In the genomic region with DNA sequence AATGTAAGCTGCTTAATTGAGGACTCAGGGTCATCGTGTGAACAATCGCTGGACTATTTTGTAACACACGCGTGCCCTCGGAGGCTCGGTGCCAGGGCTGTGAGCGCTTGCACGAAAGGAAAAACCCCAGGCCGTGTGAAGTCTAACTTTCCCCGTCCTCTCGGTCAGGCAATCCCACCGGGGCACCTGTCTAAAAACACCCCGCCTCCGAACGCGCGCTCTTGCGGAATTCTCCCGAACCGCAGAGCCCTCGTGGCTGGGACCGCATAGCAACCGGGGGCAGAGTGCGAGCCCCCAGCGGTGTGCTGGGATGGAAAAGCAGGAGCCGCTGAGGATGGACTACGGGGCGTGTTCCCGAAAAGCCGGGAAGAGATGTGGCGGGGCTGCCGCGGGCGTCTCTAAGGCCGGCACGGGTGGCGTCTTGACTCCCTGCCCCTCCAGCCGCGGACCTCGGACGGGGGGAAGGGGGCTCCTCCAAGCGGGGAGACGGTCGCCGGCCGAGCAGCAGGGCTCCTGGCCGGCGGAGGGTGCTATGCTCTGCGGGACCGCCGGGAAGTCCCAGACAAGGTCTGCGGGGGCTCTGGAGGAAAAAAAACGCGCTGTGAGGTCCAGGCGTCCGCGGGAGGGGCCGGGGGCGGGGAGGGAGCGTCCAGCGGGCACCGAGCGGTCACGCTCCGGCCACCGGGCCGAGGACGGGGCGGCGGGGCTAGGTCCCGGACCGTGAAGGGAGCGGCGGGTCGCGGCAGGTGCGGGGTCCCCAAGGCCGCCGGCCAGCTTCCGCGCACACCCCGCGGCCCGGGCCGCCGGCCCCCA, we compare ENCODE assay signal across 1 cellular context.
TF ChIP-seq lines count a peak whose summit lies in the region.

No MANE protein-coding gene starts in this region.

TF ChIP-seq in K562, 482 proteins besides CTCF, POLR2A, EP300 and RAD21 (continued from another document and continues in another):
- TF ChIP-seq RBBP5 (IDR thresholded peaks at IDR 0.05; ENCODE audit: borderline replicate concordance, insufficient read depth, low read length, poor library complexity, severe bottlenecking): peak; percentile 53
- TF ChIP-seq, protein P1, sequence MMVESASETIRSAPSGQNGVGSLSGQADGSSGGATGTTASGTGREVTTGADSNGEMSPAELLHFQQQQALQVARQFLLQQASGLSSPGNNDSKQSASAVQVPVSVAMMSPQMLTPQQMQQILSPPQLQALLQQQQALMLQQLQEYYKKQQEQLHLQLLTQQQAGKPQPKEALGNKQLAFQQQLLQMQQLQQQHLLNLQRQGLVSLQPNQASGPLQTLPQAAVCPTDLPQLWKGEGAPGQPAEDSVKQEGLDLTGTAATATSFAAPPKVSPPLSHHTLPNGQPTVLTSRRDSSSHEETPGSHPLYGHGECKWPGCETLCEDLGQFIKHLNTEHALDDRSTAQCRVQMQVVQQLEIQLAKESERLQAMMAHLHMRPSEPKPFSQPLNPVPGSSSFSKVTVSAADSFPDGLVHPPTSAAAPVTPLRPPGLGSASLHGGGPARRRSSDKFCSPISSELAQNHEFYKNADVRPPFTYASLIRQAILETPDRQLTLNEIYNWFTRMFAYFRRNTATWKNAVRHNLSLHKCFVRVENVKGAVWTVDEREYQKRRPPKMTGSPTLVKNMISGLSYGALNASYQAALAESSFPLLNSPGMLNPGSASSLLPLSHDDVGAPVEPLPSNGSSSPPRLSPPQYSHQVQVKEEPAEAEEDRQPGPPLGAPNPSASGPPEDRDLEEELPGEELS (CRISPR knock-in tag; IDR thresholded peaks at IDR 0.05; ENCODE audit: borderline replicate concordance): 0 out of 2 replicates have a peak, but pooled peaks have one; percentile 46
- TF ChIP-seq ATF7 (IDR thresholded peaks at IDR 0.05): no peak
- 0 out of 2 replicates have a peak, but pooled peaks have one; percentile 88 for TF ChIP-seq TGIF2 (CRISPR knock-in tag; IDR thresholded peaks at IDR 0.05)
- peak; percentile 90 for TF ChIP-seq ZNF239 (CRISPR knock-in tag; IDR thresholded peaks at IDR 0.05)
- peak in 1 of 2 experiments; percentile 9; a peak in 2 of 4 replicates for TF ChIP-seq SIN3A (IDR thresholded peaks at IDR 0.05; ENCODE audit: borderline replicate concordance in 2 of 2, control insufficient read depth in 1 of 2, low read depth in 2 of 2, low read length in 2 of 2)
- TF ChIP-seq NCOR1 (IDR thresholded peaks at IDR 0.05): no peak
- TF ChIP-seq, protein P2, sequence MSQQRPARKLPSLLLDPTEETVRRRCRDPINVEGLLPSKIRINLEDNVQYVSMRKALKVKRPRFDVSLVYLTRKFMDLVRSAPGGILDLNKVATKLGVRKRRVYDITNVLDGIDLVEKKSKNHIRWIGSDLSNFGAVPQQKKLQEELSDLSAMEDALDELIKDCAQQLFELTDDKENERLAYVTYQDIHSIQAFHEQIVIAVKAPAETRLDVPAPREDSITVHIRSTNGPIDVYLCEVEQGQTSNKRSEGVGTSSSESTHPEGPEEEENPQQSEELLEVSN (IDR thresholded peaks at IDR 0.05; ENCODE audit: borderline replicate concordance in 1 of 2, extremely low read depth in 1 of 2, insufficient read depth in 1 of 2, insufficient read length in 1 of 2, low read depth in 1 of 2, low read length in 1 of 2, poor library complexity in 1 of 2, severe bottlenecking in 1 of 2): peak in 1 of 2 experiments; percentile 73
- TF ChIP-seq, protein P3, sequence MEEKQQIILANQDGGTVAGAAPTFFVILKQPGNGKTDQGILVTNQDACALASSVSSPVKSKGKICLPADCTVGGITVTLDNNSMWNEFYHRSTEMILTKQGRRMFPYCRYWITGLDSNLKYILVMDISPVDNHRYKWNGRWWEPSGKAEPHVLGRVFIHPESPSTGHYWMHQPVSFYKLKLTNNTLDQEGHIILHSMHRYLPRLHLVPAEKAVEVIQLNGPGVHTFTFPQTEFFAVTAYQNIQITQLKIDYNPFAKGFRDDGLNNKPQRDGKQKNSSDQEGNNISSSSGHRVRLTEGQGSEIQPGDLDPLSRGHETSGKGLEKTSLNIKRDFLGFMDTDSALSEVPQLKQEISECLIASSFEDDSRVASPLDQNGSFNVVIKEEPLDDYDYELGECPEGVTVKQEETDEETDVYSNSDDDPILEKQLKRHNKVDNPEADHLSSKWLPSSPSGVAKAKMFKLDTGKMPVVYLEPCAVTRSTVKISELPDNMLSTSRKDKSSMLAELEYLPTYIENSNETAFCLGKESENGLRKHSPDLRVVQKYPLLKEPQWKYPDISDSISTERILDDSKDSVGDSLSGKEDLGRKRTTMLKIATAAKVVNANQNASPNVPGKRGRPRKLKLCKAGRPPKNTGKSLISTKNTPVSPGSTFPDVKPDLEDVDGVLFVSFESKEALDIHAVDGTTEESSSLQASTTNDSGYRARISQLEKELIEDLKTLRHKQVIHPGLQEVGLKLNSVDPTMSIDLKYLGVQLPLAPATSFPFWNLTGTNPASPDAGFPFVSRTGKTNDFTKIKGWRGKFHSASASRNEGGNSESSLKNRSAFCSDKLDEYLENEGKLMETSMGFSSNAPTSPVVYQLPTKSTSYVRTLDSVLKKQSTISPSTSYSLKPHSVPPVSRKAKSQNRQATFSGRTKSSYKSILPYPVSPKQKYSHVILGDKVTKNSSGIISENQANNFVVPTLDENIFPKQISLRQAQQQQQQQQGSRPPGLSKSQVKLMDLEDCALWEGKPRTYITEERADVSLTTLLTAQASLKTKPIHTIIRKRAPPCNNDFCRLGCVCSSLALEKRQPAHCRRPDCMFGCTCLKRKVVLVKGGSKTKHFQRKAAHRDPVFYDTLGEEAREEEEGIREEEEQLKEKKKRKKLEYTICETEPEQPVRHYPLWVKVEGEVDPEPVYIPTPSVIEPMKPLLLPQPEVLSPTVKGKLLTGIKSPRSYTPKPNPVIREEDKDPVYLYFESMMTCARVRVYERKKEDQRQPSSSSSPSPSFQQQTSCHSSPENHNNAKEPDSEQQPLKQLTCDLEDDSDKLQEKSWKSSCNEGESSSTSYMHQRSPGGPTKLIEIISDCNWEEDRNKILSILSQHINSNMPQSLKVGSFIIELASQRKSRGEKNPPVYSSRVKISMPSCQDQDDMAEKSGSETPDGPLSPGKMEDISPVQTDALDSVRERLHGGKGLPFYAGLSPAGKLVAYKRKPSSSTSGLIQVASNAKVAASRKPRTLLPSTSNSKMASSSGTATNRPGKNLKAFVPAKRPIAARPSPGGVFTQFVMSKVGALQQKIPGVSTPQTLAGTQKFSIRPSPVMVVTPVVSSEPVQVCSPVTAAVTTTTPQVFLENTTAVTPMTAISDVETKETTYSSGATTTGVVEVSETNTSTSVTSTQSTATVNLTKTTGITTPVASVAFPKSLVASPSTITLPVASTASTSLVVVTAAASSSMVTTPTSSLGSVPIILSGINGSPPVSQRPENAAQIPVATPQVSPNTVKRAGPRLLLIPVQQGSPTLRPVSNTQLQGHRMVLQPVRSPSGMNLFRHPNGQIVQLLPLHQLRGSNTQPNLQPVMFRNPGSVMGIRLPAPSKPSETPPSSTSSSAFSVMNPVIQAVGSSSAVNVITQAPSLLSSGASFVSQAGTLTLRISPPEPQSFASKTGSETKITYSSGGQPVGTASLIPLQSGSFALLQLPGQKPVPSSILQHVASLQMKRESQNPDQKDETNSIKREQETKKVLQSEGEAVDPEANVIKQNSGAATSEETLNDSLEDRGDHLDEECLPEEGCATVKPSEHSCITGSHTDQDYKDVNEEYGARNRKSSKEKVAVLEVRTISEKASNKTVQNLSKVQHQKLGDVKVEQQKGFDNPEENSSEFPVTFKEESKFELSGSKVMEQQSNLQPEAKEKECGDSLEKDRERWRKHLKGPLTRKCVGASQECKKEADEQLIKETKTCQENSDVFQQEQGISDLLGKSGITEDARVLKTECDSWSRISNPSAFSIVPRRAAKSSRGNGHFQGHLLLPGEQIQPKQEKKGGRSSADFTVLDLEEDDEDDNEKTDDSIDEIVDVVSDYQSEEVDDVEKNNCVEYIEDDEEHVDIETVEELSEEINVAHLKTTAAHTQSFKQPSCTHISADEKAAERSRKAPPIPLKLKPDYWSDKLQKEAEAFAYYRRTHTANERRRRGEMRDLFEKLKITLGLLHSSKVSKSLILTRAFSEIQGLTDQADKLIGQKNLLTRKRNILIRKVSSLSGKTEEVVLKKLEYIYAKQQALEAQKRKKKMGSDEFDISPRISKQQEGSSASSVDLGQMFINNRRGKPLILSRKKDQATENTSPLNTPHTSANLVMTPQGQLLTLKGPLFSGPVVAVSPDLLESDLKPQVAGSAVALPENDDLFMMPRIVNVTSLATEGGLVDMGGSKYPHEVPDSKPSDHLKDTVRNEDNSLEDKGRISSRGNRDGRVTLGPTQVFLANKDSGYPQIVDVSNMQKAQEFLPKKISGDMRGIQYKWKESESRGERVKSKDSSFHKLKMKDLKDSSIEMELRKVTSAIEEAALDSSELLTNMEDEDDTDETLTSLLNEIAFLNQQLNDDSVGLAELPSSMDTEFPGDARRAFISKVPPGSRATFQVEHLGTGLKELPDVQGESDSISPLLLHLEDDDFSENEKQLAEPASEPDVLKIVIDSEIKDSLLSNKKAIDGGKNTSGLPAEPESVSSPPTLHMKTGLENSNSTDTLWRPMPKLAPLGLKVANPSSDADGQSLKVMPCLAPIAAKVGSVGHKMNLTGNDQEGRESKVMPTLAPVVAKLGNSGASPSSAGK (IDR thresholded peaks at IDR 0.05): peak; percentile 79
- TF ChIP-seq, protein P4, sequence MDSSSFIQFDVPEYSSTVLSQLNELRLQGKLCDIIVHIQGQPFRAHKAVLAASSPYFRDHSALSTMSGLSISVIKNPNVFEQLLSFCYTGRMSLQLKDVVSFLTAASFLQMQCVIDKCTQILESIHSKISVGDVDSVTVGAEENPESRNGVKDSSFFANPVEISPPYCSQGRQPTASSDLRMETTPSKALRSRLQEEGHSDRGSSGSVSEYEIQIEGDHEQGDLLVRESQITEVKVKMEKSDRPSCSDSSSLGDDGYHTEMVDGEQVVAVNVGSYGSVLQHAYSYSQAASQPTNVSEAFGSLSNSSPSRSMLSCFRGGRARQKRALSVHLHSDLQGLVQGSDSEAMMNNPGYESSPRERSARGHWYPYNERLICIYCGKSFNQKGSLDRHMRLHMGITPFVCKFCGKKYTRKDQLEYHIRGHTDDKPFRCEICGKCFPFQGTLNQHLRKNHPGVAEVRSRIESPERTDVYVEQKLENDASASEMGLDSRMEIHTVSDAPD (CRISPR knock-in tag; IDR thresholded peaks at IDR 0.05): no peak
- TF ChIP-seq, protein P5, sequence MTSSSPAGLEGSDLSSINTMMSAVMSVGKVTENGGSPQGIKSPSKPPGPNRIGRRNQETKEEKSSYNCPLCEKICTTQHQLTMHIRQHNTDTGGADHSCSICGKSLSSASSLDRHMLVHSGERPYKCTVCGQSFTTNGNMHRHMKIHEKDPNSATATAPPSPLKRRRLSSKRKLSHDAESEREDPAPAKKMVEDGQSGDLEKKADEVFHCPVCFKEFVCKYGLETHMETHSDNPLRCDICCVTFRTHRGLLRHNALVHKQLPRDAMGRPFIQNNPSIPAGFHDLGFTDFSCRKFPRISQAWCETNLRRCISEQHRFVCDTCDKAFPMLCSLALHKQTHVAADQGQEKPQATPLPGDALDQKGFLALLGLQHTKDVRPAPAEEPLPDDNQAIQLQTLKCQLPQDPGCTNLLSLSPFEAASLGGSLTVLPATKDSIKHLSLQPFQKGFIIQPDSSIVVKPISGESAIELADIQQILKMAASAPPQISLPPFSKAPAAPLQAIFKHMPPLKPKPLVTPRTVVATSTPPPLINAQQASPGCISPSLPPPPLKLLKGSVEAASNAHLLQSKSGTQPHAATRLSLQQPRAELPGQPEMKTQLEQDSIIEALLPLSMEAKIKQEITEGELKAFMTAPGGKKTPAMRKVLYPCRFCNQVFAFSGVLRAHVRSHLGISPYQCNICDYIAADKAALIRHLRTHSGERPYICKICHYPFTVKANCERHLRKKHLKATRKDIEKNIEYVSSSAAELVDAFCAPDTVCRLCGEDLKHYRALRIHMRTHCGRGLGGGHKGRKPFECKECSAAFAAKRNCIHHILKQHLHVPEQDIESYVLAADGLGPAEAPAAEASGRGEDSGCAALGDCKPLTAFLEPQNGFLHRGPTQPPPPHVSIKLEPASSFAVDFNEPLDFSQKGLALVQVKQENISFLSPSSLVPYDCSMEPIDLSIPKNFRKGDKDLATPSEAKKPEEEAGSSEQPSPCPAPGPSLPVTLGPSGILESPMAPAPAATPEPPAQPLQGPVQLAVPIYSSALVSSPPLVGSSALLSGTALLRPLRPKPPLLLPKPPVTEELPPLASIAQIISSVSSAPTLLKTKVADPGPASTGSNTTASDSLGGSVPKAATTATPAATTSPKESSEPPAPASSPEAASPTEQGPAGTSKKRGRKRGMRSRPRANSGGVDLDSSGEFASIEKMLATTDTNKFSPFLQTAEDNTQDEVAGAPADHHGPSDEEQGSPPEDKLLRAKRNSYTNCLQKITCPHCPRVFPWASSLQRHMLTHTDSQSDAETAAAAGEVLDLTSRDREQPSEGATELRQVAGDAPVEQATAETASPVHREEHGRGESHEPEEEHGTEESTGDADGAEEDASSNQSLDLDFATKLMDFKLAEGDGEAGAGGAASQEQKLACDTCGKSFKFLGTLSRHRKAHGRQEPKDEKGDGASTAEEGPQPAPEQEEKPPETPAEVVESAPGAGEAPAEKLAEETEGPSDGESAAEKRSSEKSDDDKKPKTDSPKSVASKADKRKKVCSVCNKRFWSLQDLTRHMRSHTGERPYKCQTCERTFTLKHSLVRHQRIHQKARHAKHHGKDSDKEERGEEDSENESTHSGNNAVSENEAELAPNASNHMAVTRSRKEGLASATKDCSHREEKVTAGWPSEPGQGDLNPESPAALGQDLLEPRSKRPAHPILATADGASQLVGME (CRISPR knock-in tag; IDR thresholded peaks at IDR 0.05): no peak
- TF ChIP-seq, protein P6, sequence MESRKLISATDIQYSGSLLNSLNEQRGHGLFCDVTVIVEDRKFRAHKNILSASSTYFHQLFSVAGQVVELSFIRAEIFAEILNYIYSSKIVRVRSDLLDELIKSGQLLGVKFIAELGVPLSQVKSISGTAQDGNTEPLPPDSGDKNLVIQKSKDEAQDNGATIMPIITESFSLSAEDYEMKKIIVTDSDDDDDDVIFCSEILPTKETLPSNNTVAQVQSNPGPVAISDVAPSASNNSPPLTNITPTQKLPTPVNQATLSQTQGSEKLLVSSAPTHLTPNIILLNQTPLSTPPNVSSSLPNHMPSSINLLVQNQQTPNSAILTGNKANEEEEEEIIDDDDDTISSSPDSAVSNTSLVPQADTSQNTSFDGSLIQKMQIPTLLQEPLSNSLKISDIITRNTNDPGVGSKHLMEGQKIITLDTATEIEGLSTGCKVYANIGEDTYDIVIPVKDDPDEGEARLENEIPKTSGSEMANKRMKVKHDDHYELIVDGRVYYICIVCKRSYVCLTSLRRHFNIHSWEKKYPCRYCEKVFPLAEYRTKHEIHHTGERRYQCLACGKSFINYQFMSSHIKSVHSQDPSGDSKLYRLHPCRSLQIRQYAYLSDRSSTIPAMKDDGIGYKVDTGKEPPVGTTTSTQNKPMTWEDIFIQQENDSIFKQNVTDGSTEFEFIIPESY (CRISPR knock-in tag; IDR thresholded peaks at IDR 0.05): no peak
- peak in 1 of 2 experiments; percentile 58; a peak in 2 of 4 replicates for TF ChIP-seq HDAC1 (IDR thresholded peaks at IDR 0.05)
- TF ChIP-seq, protein P7, sequence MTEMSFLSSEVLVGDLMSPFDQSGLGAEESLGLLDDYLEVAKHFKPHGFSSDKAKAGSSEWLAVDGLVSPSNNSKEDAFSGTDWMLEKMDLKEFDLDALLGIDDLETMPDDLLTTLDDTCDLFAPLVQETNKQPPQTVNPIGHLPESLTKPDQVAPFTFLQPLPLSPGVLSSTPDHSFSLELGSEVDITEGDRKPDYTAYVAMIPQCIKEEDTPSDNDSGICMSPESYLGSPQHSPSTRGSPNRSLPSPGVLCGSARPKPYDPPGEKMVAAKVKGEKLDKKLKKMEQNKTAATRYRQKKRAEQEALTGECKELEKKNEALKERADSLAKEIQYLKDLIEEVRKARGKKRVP (CRISPR knock-in tag; IDR thresholded peaks at IDR 0.05): no peak
- TF ChIP-seq BHLHE40 (IDR thresholded peaks at IDR 0.05; ENCODE audit: low read length): peak; percentile 28; the same call in 1 of the 2 replicates
- 0 out of 2 replicates have a peak, but pooled peaks have one; percentile 20 for TF ChIP-seq SMARCA4 (IDR thresholded peaks at IDR 0.05)
- TF ChIP-seq FOXJ2 (tag; IDR thresholded peaks at IDR 0.05): no peak; the same call in 1 of the 2 replicates
- peak; percentile 61; the same call in 1 of the 2 replicates for TF ChIP-seq ZBTB1 (CRISPR knock-in tag; IDR thresholded peaks at IDR 0.05; ENCODE audit: borderline replicate concordance, low read depth)
- TF ChIP-seq ZNF431 (CRISPR knock-in tag; IDR thresholded peaks at IDR 0.05): no peak
- no peak for TF ChIP-seq ZNF444 (CRISPR knock-in tag; IDR thresholded peaks at IDR 0.05)
